ENCODE assay signal across 15 cellular contexts in the genomic region with DNA sequence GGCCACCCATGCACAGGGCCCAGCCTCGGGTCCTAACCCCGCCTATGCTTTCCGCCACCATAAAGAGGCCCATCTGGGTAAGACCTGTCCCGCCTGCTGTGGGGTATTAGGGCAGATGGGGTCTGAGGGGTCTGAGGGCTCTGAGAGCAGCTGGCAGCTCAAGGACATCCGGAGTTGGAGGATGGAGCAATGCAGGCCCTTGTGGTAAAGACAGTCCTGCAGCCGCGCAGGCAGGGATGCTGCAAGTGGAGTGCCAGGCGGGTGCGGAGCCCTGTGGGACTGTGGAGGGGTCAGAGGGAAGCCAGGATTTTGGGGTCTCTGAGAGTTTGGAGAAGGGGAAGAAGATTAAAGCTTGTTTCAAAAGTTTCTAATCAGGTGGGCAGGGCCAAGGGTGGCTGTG.
A peak's percentile ranks its signal among the peaks of the same experiment; 100 is the strongest.
DNase-seq lines count a peak whose midpoint lies in the region; ATAC-seq, FAIRE-seq and TF ChIP-seq lines count a peak whose summit lies in the region.
"Had no signal": no experiment of that assay in that cellular context is flagged by ENCODE, and none has a peak within 500 bp of the region (broad histone marks: within the 10 kb centered on the region; RNA-seq: fewer than 3 reads in every experiment).

No MANE protein-coding gene starts in this region.

- no peak overlapping the region for H3K4me3 Mint-ChIP-seq in activated T-helper 1 cell treated with anti-CD3 and anti-CD28 coated beads, Interleukin-12 subunit alpha, Interleukin-12 subunit beta, Interleukin-2, Interleukin-4 antibody, amounts not matched to agents 30 ng/mL and 10 ng/mL and 1 ng/mL, durations not matched to agents 14 hours and 24 hours and 36 hours
- H3K4me3 Mint-ChIP-seq: B cell; CD4-positive, alpha-beta T cell had no signal

- intact Hi-C loops in lower lobe of right lung (cut with DNase I) = no loop called here
- intact Hi-C loops in activated T-helper 1 cell treated with anti-CD3 and anti-CD28 coated beads, Interleukin-12 subunit alpha, Interleukin-12 subunit beta, Interleukin-2, Interleukin-4 antibody, amounts not matched to agents 30 ng/mL and 10 ng/mL and 1 ng/mL, durations not matched to agents 14 hours and 24 hours and 36 hours (cut with micrococcal nuclease) = no loop called here

- FAIRE-seq in urothelium cell line (lab: Jason Lieb, UNC) = peak; percentile 5
- FAIRE-seq: A204.1 had no signal

- DNase-seq in cardiac muscle cell (ENCODE audit: low read depth in 1 of 2, low spot score in 1 of 2) = no peak
- no peak for DNase-seq in right atrium auricular region (ENCODE audit: low spot score)
- DNase-seq in NCI-H524 (lab: John Stamatoyannopoulos, UW) = peak; percentile 82 to 85
- peak; percentile 32 for DNase-seq in lower lobe of right lung
- DNase-seq in urothelium cell line (ENCODE audit: low spot score) = no peak
- no peak for DNase-seq in activated T-helper 1 cell treated with anti-CD3 and anti-CD28 coated beads, Interleukin-12 subunit alpha, Interleukin-12 subunit beta, Interleukin-2, Interleukin-4 antibody, amounts not matched to agents 30 ng/mL and 10 ng/mL and 1 ng/mL, durations not matched to agents 14 hours and 24 hours and 36 hours (ENCODE audit: low spot score)
- no peak for DNase-seq in NCI-H2107 (lab: John Stamatoyannopoulos, UW)
- DNase-seq: C1 segment of cervical spinal cord; Calu3; CD4-positive, alpha-beta T cell; DMS 273 treated with DMSO at 0.1 percent for 48 hours; GM23248; H7 had no signal

- H3K27ac ChIP-seq in cardiac muscle cell (peak overlapping the region; percentile 43), right atrium auricular region (no peak overlapping the region), lower lobe of right lung (no peak overlapping the region)
- H3K27ac ChIP-seq: GM23248 had no signal

- H3K27ac Mint-ChIP-seq in activated T-helper 1 cell treated with anti-CD3 and anti-CD28 coated beads, Interleukin-12 subunit alpha, Interleukin-12 subunit beta, Interleukin-2, Interleukin-4 antibody, amounts not matched to agents 30 ng/mL and 10 ng/mL and 1 ng/mL, durations not matched to agents 14 hours and 24 hours and 36 hours = no peak overlapping the region
- H3K27ac Mint-ChIP-seq: B cell; CD4-positive, alpha-beta T cell had no signal

- H3K4me1 ChIP-seq in cardiac muscle cell (ENCODE audit: low read depth) = peaks cover 22% of the 10 kb centered on the region
- H3K4me1 ChIP-seq in right atrium auricular region = peaks cover 0 to 22% of the 10 kb centered on the region in 2 donors
- H3K4me1 ChIP-seq in lower lobe of right lung = no peaks in the 10 kb centered on the region

- H3K4me3 ChIP-seq in cardiac muscle cell (no peak overlapping the region), right atrium auricular region (no peak overlapping the region), lower lobe of right lung (no peak overlapping the region)
- H3K4me3 ChIP-seq: GM23248 had no signal

- H3K27me3 ChIP-seq in cardiac muscle cell (no peaks in the 10 kb centered on the region), right atrium auricular region (no peaks in the 10 kb centered on the region), lower lobe of right lung (ENCODE audit: low read depth) (no peaks in the 10 kb centered on the region)

- H3K9me3 ChIP-seq in cardiac muscle cell (ENCODE audit: low read depth) (no peaks in the 10 kb centered on the region), right atrium auricular region (no peaks in the 10 kb centered on the region), lower lobe of right lung (no peaks in the 10 kb centered on the region)

- no peaks in the 10 kb centered on the region for H3K36me3 ChIP-seq in cardiac muscle cell
- peaks cover 9% of the 10 kb centered on the region for H3K36me3 ChIP-seq in right atrium auricular region
- peaks cover 56% of the 10 kb centered on the region for H3K36me3 ChIP-seq in lower lobe of right lung

- H3K9me3 Mint-ChIP-seq in activated T-helper 1 cell treated with anti-CD3 and anti-CD28 coated beads, Interleukin-12 subunit alpha, Interleukin-12 subunit beta, Interleukin-2, Interleukin-4 antibody, amounts not matched to agents 30 ng/mL and 10 ng/mL and 1 ng/mL, durations not matched to agents 14 hours and 24 hours and 36 hours = no peaks in the 10 kb centered on the region
- H3K9me3 Mint-ChIP-seq: CD4-positive, alpha-beta T cell had no signal

- no peak for ATAC-seq in lower lobe of right lung

- no peak for TF ChIP-seq CTCF in cardiac muscle cell (IDR thresholded peaks at IDR 0.05; ENCODE audit: low read depth, low read length)
- TF ChIP-seq CTCF in right atrium auricular region (IDR thresholded peaks at IDR 0.05) = no peak
- no peak for TF ChIP-seq CTCF in lower lobe of right lung (IDR thresholded peaks at IDR 0.05)

- no peaks in the 10 kb centered on the region for H3K27me3 Mint-ChIP-seq in activated T-helper 1 cell treated with anti-CD3 and anti-CD28 coated beads, Interleukin-12 subunit alpha, Interleukin-12 subunit beta, Interleukin-2, Interleukin-4 antibody, amounts not matched to agents 30 ng/mL and 10 ng/mL and 1 ng/mL, durations not matched to agents 14 hours and 24 hours and 36 hours (ENCODE audit: insufficient read depth)
- H3K27me3 Mint-ChIP-seq: B cell; CD4-positive, alpha-beta T cell had no signal

- H3K36me3 Mint-ChIP-seq in activated T-helper 1 cell treated with anti-CD3 and anti-CD28 coated beads, Interleukin-12 subunit alpha, Interleukin-12 subunit beta, Interleukin-2, Interleukin-4 antibody, amounts not matched to agents 30 ng/mL and 10 ng/mL and 1 ng/mL, durations not matched to agents 14 hours and 24 hours and 36 hours (ENCODE audit: low read depth) = no peaks in the 10 kb centered on the region

- no peaks in the 10 kb centered on the region for H3K4me1 Mint-ChIP-seq in activated T-helper 1 cell treated with anti-CD3 and anti-CD28 coated beads, Interleukin-12 subunit alpha, Interleukin-12 subunit beta, Interleukin-2, Interleukin-4 antibody, amounts not matched to agents 30 ng/mL and 10 ng/mL and 1 ng/mL, durations not matched to agents 14 hours and 24 hours and 36 hours (ENCODE audit: low read depth)
- H3K4me1 Mint-ChIP-seq: B cell had no signal

Comparison
In these comparisons a context has a peak if more than half of its experiments do, and no peak if none do; other contexts are left out.
1. DNase-seq: peak in NCI-H524 (2 of 2) and lower lobe of right lung (single experiment); none in cardiac muscle cell (0 of 2), right atrium auricular region (single experiment), urothelium cell line (single experiment), activated T-helper 1 cell treated with anti-CD3 and anti-CD28 coated beads, Interleukin-12 subunit alpha, Interleukin-12 subunit beta, Interleukin-2, Interleukin-4 antibody, amounts not matched to agents 30 ng/mL and 10 ng/mL and 1 ng/mL, durations not matched to agents 14 hours and 24 hours and 36 hours (single experiment) and NCI-H2107 (single experiment).